Comparison of ENCODE assay signal across 11 cellular contexts in the genomic region with DNA sequence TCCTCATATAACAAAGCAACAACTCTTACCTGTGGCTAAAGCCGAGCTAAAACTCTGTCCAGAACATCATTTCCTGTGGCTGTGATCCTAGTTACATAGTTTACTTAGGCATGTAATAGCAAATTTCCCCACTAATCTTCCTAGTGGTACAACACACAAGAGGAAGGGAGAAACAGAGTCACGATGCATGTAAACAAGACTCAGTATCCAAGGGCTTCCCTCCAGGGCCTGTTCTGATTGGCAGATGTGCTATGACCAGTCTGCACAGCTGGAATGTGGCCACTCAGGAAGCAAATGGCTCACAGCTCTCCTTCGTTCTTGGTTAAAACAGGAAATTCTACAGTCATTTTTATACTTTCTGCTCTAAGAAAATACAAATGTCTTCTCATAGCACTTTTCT. TPM values are rescaled to one million over a fixed set of nuclear protein-coding genes. Genes with fewer than 3 reads are reported as not detected.
DNase-seq lines count a peak whose midpoint lies in the region; ATAC-seq and TF ChIP-seq lines count a peak whose summit lies in the region.
"Had no signal": no experiment of that assay in that cellular context is flagged by ENCODE, and none has a peak within 500 bp of the region (broad histone marks: within the 10 kb centered on the region; RNA-seq: fewer than 3 reads in every experiment).

No MANE protein-coding gene starts in this region.

- H3K9me3 ChIP-seq in adipocyte (ENCODE audit: control insufficient read depth, low read length) (no peaks in the 10 kb centered on the region), ovary (no peaks in the 10 kb centered on the region)

- peaks cover 37% of the 10 kb centered on the region for H3K4me1 ChIP-seq in adipocyte (ENCODE audit: control insufficient read depth, insufficient read depth, low read length)
- peaks cover 1% of the 10 kb centered on the region for H3K4me1 ChIP-seq in ovary (ENCODE audit: insufficient read depth)

- 1 to 2% (median 2%) methylated on average over 3 of the region's 3 CpGs for WGBS in ovary, 3 donors

- intact Hi-C loops in Right ventricle myocardium inferior (cut with DNase I) (loop anchor here (5.0 kb wide), 1 partner anchor 60 kb away; no protein-coding TSS in a partner anchor), ovary (cut with DNase I) (no loop called here)
- intact Hi-C loops in activated CD4-positive, alpha-beta memory T cell treated with anti-CD3 and anti-CD28 coated beads for 36 hours (cut with micrococcal nuclease) = no loop called here
- intact Hi-C loops in activated CD8-positive, alpha-beta T cell treated with anti-CD3 and anti-CD28 coated beads for 36 hours (cut with micrococcal nuclease) = no loop called here

- peaks cover 11% of the 10 kb centered on the region for H3K27me3 Mint-ChIP-seq in activated CD4-positive, alpha-beta memory T cell treated with anti-CD3 and anti-CD28 coated beads for 36 hours
- H3K27me3 Mint-ChIP-seq in activated CD8-positive, alpha-beta T cell treated with anti-CD3 and anti-CD28 coated beads for 36 hours = peaks cover 27% of the 10 kb centered on the region

- no peak overlapping the region for H3K4me3 Mint-ChIP-seq in activated CD4-positive, alpha-beta memory T cell treated with anti-CD3 and anti-CD28 coated beads for 36 hours
- no peak overlapping the region for H3K4me3 Mint-ChIP-seq in activated CD8-positive, alpha-beta T cell treated with anti-CD3 and anti-CD28 coated beads for 36 hours
- H3K4me3 Mint-ChIP-seq: H9 had no signal

- peak overlapping the region; percentile 94 for H3K9ac ChIP-seq in adipocyte (ENCODE audit: low read length)

- peak overlapping the region; percentile 71 to 74 for H3K27ac ChIP-seq in ovary
- H3K27ac ChIP-seq: C4-2B had no signal

- POLR2A ChIA-PET in activated CD4-positive, alpha-beta memory T cell treated with anti-CD3 and anti-CD28 coated beads for 36 hours (lab: Charles Lee) = no interaction called here
- POLR2A ChIA-PET in activated CD8-positive, alpha-beta T cell treated with anti-CD3 and anti-CD28 coated beads for 36 hours (lab: Charles Lee) = no interaction called here

- peak overlapping the region; percentile 28 for H3K4me3 ChIP-seq in AG09309 (ENCODE audit: control insufficient read depth, low read depth, low read length)
- peak overlapping the region; percentile 91 for H3K4me3 ChIP-seq in adipocyte (ENCODE audit: low read length)
- peak overlapping the region; percentile 29 for H3K4me3 ChIP-seq in ovary

- CTCF ChIA-PET in activated CD4-positive, alpha-beta memory T cell treated with anti-CD3 and anti-CD28 coated beads for 36 hours (lab: Charles Lee) = no interaction called here
- CTCF ChIA-PET in activated CD8-positive, alpha-beta T cell treated with anti-CD3 and anti-CD28 coated beads for 36 hours (lab: Charles Lee) = no interaction called here

- no peaks in the 10 kb centered on the region for H3K36me3 Mint-ChIP-seq in activated CD4-positive, alpha-beta memory T cell treated with anti-CD3 and anti-CD28 coated beads for 36 hours
- H3K36me3 Mint-ChIP-seq in activated CD8-positive, alpha-beta T cell treated with anti-CD3 and anti-CD28 coated beads for 36 hours (ENCODE audit: low read depth) = no peaks in the 10 kb centered on the region

- H3K4me1 Mint-ChIP-seq in activated CD4-positive, alpha-beta memory T cell treated with anti-CD3 and anti-CD28 coated beads for 36 hours (ENCODE audit: low read depth) = no peaks in the 10 kb centered on the region
- no peaks in the 10 kb centered on the region for H3K4me1 Mint-ChIP-seq in activated CD8-positive, alpha-beta T cell treated with anti-CD3 and anti-CD28 coated beads for 36 hours (ENCODE audit: low read depth)

- no peak overlapping the region for H3K27ac Mint-ChIP-seq in activated CD4-positive, alpha-beta memory T cell treated with anti-CD3 and anti-CD28 coated beads for 36 hours
- H3K27ac Mint-ChIP-seq in activated CD8-positive, alpha-beta T cell treated with anti-CD3 and anti-CD28 coated beads for 36 hours = no peak overlapping the region
- H3K27ac Mint-ChIP-seq: H9 had no signal

- no peak for TF ChIP-seq EP300 in ovary (IDR thresholded peaks at IDR 0.05)

- no peaks in the 10 kb centered on the region for H3K27me3 ChIP-seq in adipocyte (replicated peaks; ENCODE audit: control insufficient read depth, insufficient read depth, low read length)
- no peaks in the 10 kb centered on the region for H3K27me3 ChIP-seq in ovary

- TF ChIP-seq POLR2A in ovary (IDR thresholded peaks at IDR 0.05) = no peak

- DNase-seq in AG09309 (ENCODE audit: low read depth) = peak; percentile 43
- peak; percentile 94 for DNase-seq in adipocyte (ENCODE audit: low read depth)
- no peak for DNase-seq in Right ventricle myocardium inferior (ENCODE audit: missing footprints)
- peak in 3 of 5 donors; percentile 54 to 61 (median 56) for DNase-seq in ovary
- DNase-seq in DMS 273 (lab: John Stamatoyannopoulos, UW; ENCODE audit: unreplicated experiment) = no peak
- no peak for DNase-seq in activated CD4-positive, alpha-beta memory T cell treated with anti-CD3 and anti-CD28 coated beads for 36 hours
- DNase-seq in activated CD8-positive, alpha-beta T cell treated with anti-CD3 and anti-CD28 coated beads for 36 hours = no peak
- no peak for DNase-seq in mesenteric fat pad (ENCODE audit: low spot score)
- DNase-seq: H9; stimulated activated CD4-positive, alpha-beta T cell treated with anti-CD3 and anti-CD28 coated beads, Interleukin-2, amount 100 ng/mL, for 48 hours had no signal

- H3K9me3 Mint-ChIP-seq in activated CD4-positive, alpha-beta memory T cell treated with anti-CD3 and anti-CD28 coated beads for 36 hours = no peaks in the 10 kb centered on the region
- H3K9me3 Mint-ChIP-seq in activated CD8-positive, alpha-beta T cell treated with anti-CD3 and anti-CD28 coated beads for 36 hours = no peaks in the 10 kb centered on the region
- H3K9me3 Mint-ChIP-seq: H9 had no signal

- TF ChIP-seq CTCF in AG09309 (IDR thresholded peaks at IDR 0.05; ENCODE audit: control insufficient read depth, insufficient read depth, low read depth, low read length, missing control alignments) (no peak), ovary (IDR thresholded peaks at IDR 0.05) (no peak)
- TF ChIP-seq CTCF in activated CD8-positive, alpha-beta T cell treated with anti-CD3 and anti-CD28 coated beads for 36 hours (IDR thresholded peaks at IDR 0.05) = no peak

- H3K36me3 ChIP-seq in adipocyte (ENCODE audit: control insufficient read depth, insufficient read depth, low read length, severe bottlenecking) = no peaks in the 10 kb centered on the region
- no peaks in the 10 kb centered on the region for H3K36me3 ChIP-seq in ovary

- ATAC-seq in Right ventricle myocardium inferior = peak; percentile 90
- no peak for ATAC-seq in activated CD8-positive, alpha-beta T cell treated with anti-CD3 and anti-CD28 coated beads for 36 hours

RNA-seq across cellular contexts. Expression of gene PRSS48, which starts 49.2 kb away (rescaled TPM):
- total RNA-seq in Right ventricle myocardium inferior (not detected), ovary (not detected), mesenteric fat pad (not detected)
- not detected for polyA plus RNA-seq in ovary
- total RNA-seq in activated CD4-positive, alpha-beta memory T cell treated with anti-CD3 and anti-CD28 coated beads for 36 hours = not detected
- total RNA-seq in activated CD8-positive, alpha-beta T cell treated with anti-CD3 and anti-CD28 coated beads for 36 hours = not detected
- total RNA-seq: H9 had no signal

Comparison
In these comparisons a context has a peak if more than half of its experiments do, and no peak if none do; other contexts are left out.
1. DNase-seq: peak in AG09309 (single experiment), adipocyte (single experiment) and ovary (3 of 5); none in Right ventricle myocardium inferior (single experiment), DMS 273 (single experiment), activated CD4-positive, alpha-beta memory T cell treated with anti-CD3 and anti-CD28 coated beads for 36 hours (single experiment), activated CD8-positive, alpha-beta T cell treated with anti-CD3 and anti-CD28 coated beads for 36 hours (single experiment) and mesenteric fat pad (single experiment).
2. H3K4me3 ChIP-seq: peak in every context shown above with its lines; median percentile 91 in adipocyte; 29 in ovary; 28 in AG09309.